ENCODE assay signal across 13 cellular contexts in genomic region chr1:158830074-158830677, GRCh38. TPM values are rescaled to one million over a fixed set of nuclear protein-coding genes. Genes with fewer than 3 reads are reported as not detected.
A peak's percentile ranks its signal among the peaks of the same experiment; 100 is the strongest.
DNase-seq lines count a peak whose midpoint lies in the region; ATAC-seq, FAIRE-seq and TF ChIP-seq lines count a peak whose summit lies in the region.
"Had no signal": no experiment of that assay in that cellular context is flagged by ENCODE, and none has a peak within 500 bp of the region (broad histone marks: within the 10 kb centered on the region; RNA-seq: fewer than 3 reads in every experiment).

No MANE protein-coding gene starts in this region.

- DNase-seq in activated naive CD8-positive, alpha-beta T cell treated with anti-CD3 and anti-CD28 coated beads, Interleukin-2, amount 50 U/mL, for 24 hours, result no peak
- no peak for DNase-seq in sigmoid colon
- no peak for DNase-seq in H54 (ENCODE audit: insufficient read length, low spot score)
- no peak for DNase-seq in foreskin melanocyte
- DNase-seq: cerebellar nuclear complex; foreskin fibroblast; stimulated activated naive CD4-positive, alpha-beta T cell treated with Interleukin-2 at 50 U/mL for 16 hours had no signal

- 53 to 60% methylated on average over 2 of the region's 2 CpGs for WGBS in sigmoid colon, 2 donors

- H3K27ac Mint-ChIP-seq in activated naive CD8-positive, alpha-beta T cell treated with anti-CD3 and anti-CD28 coated beads, Interleukin-2, amount 50 U/mL, for 24 hours, result no peak overlapping the region

- no peak for TF ChIP-seq POLR2A in sigmoid colon (IDR thresholded peaks at IDR 0.05)
- TF ChIP-seq POLR2A in H54 (IDR thresholded peaks at IDR 0.05; ENCODE audit: low read depth, low read length), result no peak

- peaks cover 6% of the 10 kb centered on the region for H3K27me3 Mint-ChIP-seq in activated naive CD8-positive, alpha-beta T cell treated with anti-CD3 and anti-CD28 coated beads, Interleukin-2, amount 50 U/mL, for 24 hours

- H3K27me3 ChIP-seq in sigmoid colon, result no peaks in the 10 kb centered on the region

- no peak for TF ChIP-seq EP300 in sigmoid colon (IDR thresholded peaks at IDR 0.05)

- H3K27ac ChIP-seq in sigmoid colon, result peak overlapping the region in 1 of 4 donors; percentile 8

- H3K4me1 Mint-ChIP-seq in activated naive CD8-positive, alpha-beta T cell treated with anti-CD3 and anti-CD28 coated beads, Interleukin-2, amount 50 U/mL, for 24 hours, result peaks cover 12% of the 10 kb centered on the region

- H3K9me3 Mint-ChIP-seq in activated naive CD8-positive, alpha-beta T cell treated with anti-CD3 and anti-CD28 coated beads, Interleukin-2, amount 50 U/mL, for 24 hours, result peaks cover 28% of the 10 kb centered on the region

- peaks cover 0 to 4% (median 2%) of the 10 kb centered on the region in 4 donors for H3K9me3 ChIP-seq in sigmoid colon

- no peak for TF ChIP-seq CTCF in sigmoid colon (IDR thresholded peaks at IDR 0.05)

- no peak for FAIRE-seq in H54 (lab: Jason Lieb, UNC)

- H3K36me3 ChIP-seq in sigmoid colon, result no peaks in the 10 kb centered on the region

- H3K4me3 Mint-ChIP-seq in activated naive CD8-positive, alpha-beta T cell treated with anti-CD3 and anti-CD28 coated beads, Interleukin-2, amount 50 U/mL, for 24 hours, result no peak overlapping the region

- ATAC-seq in GM18502 (IDR thresholded peaks at IDR 0.05; ENCODE audit: poor library complexity, unreplicated experiment) (peak; percentile 67), GM19463 (IDR thresholded peaks at IDR 0.05; ENCODE audit: unreplicated experiment) (peak; percentile 39), HG03039 (IDR thresholded peaks at IDR 0.05; ENCODE audit: unreplicated experiment) (peak; percentile 46), GM19324 (IDR thresholded peaks at IDR 0.05; ENCODE audit: low FRiP score, unreplicated experiment) (no peak)
- ATAC-seq in activated naive CD8-positive, alpha-beta T cell treated with anti-CD3 and anti-CD28 coated beads, Interleukin-2, amount 50 U/mL, for 24 hours, result peak; percentile 36

- intact Hi-C loops in sigmoid colon (cut with DNase I), result no loop called here

- H3K4me1 ChIP-seq in sigmoid colon, result no peaks in the 10 kb centered on the region

- H3K4me3 ChIP-seq in sigmoid colon, result no peak overlapping the region

- peaks cover 7% of the 10 kb centered on the region for H3K36me3 Mint-ChIP-seq in activated naive CD8-positive, alpha-beta T cell treated with anti-CD3 and anti-CD28 coated beads, Interleukin-2, amount 50 U/mL, for 24 hours (ENCODE audit: low read depth)

RNA-seq across cellular contexts. Expression of gene MNDA, which starts 1.0 kb away (rescaled TPM):
- total RNA-seq in sigmoid colon, result 1 to 10 TPM; 1.9 to 7.7 (median 5.3) TPM
- 1 to 10 TPM; 3.9 to 6.0 (median 4.8) TPM for polyA plus RNA-seq in sigmoid colon
- total RNA-seq: NCI-H460 had no signal

RNA-seq across cellular contexts. Expression of gene OR6N2, which starts 49.2 kb away (rescaled TPM):
- total RNA-seq in sigmoid colon, result not detected
- polyA plus RNA-seq in sigmoid colon, result not detected
- total RNA-seq: NCI-H460, skeletal muscle tissue had no signal

RNA-seq across cellular contexts. Expression of gene OR6N1, which starts 58.2 kb away (rescaled TPM):
- total RNA-seq in sigmoid colon, result not detected
- not detected for polyA plus RNA-seq in sigmoid colon
- total RNA-seq: NCI-H460, skeletal muscle tissue had no signal
